ENCODE assay signal across 1 cellular context in the genomic region with DNA sequence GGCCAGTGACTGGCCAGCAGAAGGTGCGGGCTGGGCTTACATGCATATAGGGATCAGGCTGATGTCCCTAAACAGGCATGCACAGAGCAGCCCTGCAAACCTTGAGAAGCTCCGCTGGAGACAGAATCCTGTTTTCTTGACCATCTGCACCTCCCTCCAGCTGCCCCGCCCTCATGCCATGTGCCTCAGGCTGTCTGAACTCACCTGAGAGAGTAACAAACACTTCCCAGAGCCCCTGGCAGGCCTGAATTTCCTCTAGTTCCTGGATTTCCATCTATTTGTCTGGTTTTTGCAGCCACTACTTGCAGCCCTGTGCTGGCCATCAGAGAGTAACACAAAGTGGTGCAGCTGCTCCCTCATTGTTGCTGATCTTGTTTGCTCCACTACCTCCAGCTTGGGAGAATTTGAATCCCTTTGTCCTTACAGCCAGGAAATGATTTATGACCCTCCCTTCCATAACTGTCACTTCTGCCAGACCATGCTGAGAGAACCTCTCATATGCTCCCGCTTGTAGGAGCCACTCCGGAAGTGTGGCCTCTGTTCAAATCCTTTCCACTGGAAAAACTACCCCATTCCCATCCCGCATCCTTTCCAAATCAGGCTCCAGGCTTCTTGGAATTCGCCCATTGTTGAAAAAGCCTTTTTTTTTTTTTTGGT.
A peak's percentile ranks its signal among the peaks of the same experiment; 100 is the strongest.
TF ChIP-seq lines count a peak whose summit lies in the region.

No MANE protein-coding gene starts in this region.

TF ChIP-seq in H1, 55 proteins besides CTCF, POLR2A, EP300 and RAD21:
- TF ChIP-seq SP2 (IDR thresholded peaks at IDR 0.05; ENCODE audit: low read length) (no peak), GTF2F1 (IDR thresholded peaks at IDR 0.05; ENCODE audit: borderline replicate concordance, low read depth, low read length) (no peak), PHF8 (conservative IDR thresholded peaks at IDR 0.05; ENCODE audit: low read depth, low read length) (no peak), TBP (IDR thresholded peaks at IDR 0.05; ENCODE audit: low read depth, low read length) (no peak)
- TF ChIP-seq, protein P1, sequence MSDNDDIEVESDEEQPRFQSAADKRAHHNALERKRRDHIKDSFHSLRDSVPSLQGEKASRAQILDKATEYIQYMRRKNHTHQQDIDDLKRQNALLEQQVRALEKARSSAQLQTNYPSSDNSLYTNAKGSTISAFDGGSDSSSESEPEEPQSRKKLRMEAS (IDR thresholded peaks at IDR 0.05): peak; percentile 35; the same call in 1 of the 2 replicates
